In genomic region chr6:15480546-15480945, GRCh38 we compare ENCODE assay signal across 10 cellular contexts.
"Had no signal": no experiment of that assay in that cellular context is flagged by ENCODE, and none has a peak within 500 bp of the region (broad histone marks: within the 10 kb centered on the region; RNA-seq: fewer than 3 reads in every experiment).

No MANE protein-coding gene starts in this region.

- H2AFZ ChIP-seq: hepatocyte had no signal

- H3K9me3 Mint-ChIP-seq: activated B cell treated with CpG ODN at 0.5 μM for 24 hours; activated CD4-positive, alpha-beta T cell treated with anti-CD3 and anti-CD28 coated beads, Interleukin-2, amount 10 ng/mL, durations not matched to agents 24 days and 14 days; activated T-helper 17 cell treated with anti-CD3 and anti-CD28 coated beads, Interleukin-2, amount 50 U/mL, for 72 hours; brain had no signal

- H3K4me2 ChIP-seq: hepatocyte had no signal

- DNase-seq: activated B cell treated with CpG ODN at 0.5 μM for 24 hours; activated CD4-positive, alpha-beta T cell treated with anti-CD3 and anti-CD28 coated beads, Interleukin-2, amount 10 ng/mL, durations not matched to agents 24 days and 14 days; activated naive CD4-positive, alpha-beta T cell treated with anti-CD3 and anti-CD28 coated beads, Interleukin-2, amount 50 U/mL, for 16 hours; stimulated activated CD4-positive, alpha-beta T cell treated with anti-CD3 and anti-CD28 coated beads, Interleukin-12 subunit alpha, Interleukin-12 subunit beta, amount 100 ng/mL, for 4 hours; stimulated activated CD4-positive, alpha-beta T cell treated with anti-CD3 and anti-CD28 coated beads, Interleukin-2, amount 100 ng/mL, for 48 hours; stimulated activated naive CD4-positive, alpha-beta T cell treated with Interleukin-2 at 50 U/mL for 16 hours; T-helper 9 cell had no signal

- H3K27ac ChIP-seq: hepatocyte had no signal

- H3K27me3 Mint-ChIP-seq: activated B cell treated with CpG ODN at 0.5 μM for 24 hours; activated CD4-positive, alpha-beta T cell treated with anti-CD3 and anti-CD28 coated beads, Interleukin-2, amount 10 ng/mL, durations not matched to agents 24 days and 14 days; activated T-helper 17 cell treated with anti-CD3 and anti-CD28 coated beads, Interleukin-2, amount 50 U/mL, for 72 hours; brain had no signal

- H3K27me3 ChIP-seq: hepatocyte had no signal

- H3K27ac Mint-ChIP-seq: activated B cell treated with CpG ODN at 0.5 μM for 24 hours; activated CD4-positive, alpha-beta T cell treated with anti-CD3 and anti-CD28 coated beads, Interleukin-2, amount 10 ng/mL, durations not matched to agents 24 days and 14 days had no signal

- H3K4me3 ChIP-seq: hepatocyte had no signal

- H3K4me3 Mint-ChIP-seq: activated B cell treated with CpG ODN at 0.5 μM for 24 hours; activated CD4-positive, alpha-beta T cell treated with anti-CD3 and anti-CD28 coated beads, Interleukin-2, amount 10 ng/mL, durations not matched to agents 24 days and 14 days had no signal
